ENCODE assay signal across 28 cellular contexts in the genomic region with DNA sequence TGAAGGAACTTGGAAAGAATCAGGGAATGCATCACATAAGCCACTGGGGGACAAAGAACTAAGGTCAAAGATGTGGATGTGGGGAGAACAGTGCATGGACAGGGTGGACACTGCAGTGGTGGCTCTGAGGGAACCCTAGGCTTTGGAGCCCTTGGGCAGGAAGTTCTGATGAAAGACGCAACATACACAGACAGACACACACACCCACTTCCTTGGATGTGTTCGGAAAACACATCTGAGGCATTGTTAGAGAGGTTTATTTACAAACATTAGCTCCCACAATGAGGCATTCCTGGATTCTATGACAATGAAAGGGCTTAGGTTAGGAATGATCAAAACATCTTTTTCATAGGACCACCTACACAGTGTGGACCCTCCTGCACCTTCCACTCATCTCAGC. TPM values are rescaled to one million over a fixed set of nuclear protein-coding genes. Genes with fewer than 3 reads are reported as not detected.
"Had no signal": no experiment of that assay in that cellular context is flagged by ENCODE, and none has a peak within 500 bp of the region (broad histone marks: within the 10 kb centered on the region; RNA-seq: fewer than 3 reads in every experiment).

No MANE protein-coding gene starts in this region.

- H3K36me3 ChIP-seq: cardiac muscle cell, left ventricle myocardium inferior, tibial nerve, uterus had no signal

- H3K36me3 Mint-ChIP-seq: activated naive CD8-positive, alpha-beta T cell; brain had no signal

- ATAC-seq: naive thymus-derived CD4-positive, alpha-beta T cell; stimulated activated naive CD8-positive, alpha-beta T cell treated with anti-CD3 and anti-CD28 coated beads, Interleukin-15, Interleukin-2, amounts not matched to agents 100 U/mL and 50 U/mL, for 24 hours had no signal

- H3K4me3 ChIP-seq: cardiac muscle cell, left ventricle myocardium inferior, tibial nerve, uterus had no signal

- H3K9me3 ChIP-seq: left ventricle myocardium inferior, uterus had no signal

- DNase-seq: activated CD4-positive, alpha-beta T cell treated with anti-CD3 and anti-CD28 coated beads for 48 hours; activated CD4-positive, alpha-beta T cell treated with anti-CD3 and anti-CD28 coated beads, Interleukin-2, amount 50 U/mL, for 48 hours; activated CD8-positive, alpha-beta memory T cell treated with anti-CD3 and anti-CD28 coated beads for 24 hours; activated effector memory CD4-positive, alpha-beta T cell treated with Interleukin-2 at 50 U/mL for 16 hours; activated naive CD4-positive, alpha-beta T cell treated with Interleukin-2 at 50 U/mL for 16 hours; anterior cingulate cortex; cortex of kidney; glutamatergic neuron; islet precursor cell; left ventricle myocardium inferior; naive thymus-derived CD4-positive, alpha-beta T cell; occipital lobe; right cardiac atrium; stimulated activated CD4-positive, alpha-beta T cell treated with anti-CD3 and anti-CD28 coated beads, Interleukin-2, amount 100 ng/mL, for 48 hours; stimulated activated naive CD8-positive, alpha-beta T cell treated with anti-CD3 and anti-CD28 coated beads, Interleukin-15, Interleukin-2, amounts not matched to agents 100 U/mL and 50 U/mL, for 24 hours; SW 1271; T-helper 9 cell; uterus had no signal

- H3K4me1 ChIP-seq: tibial nerve, uterus had no signal

- H3K9me3 Mint-ChIP-seq: neural crest cell; T-helper 1 cell treated with Interleukin-12 subunit alpha and Interleukin-12 subunit beta and Interleukin-4 antibody, amounts not matched to agents 30 μg/mL and 1 μg/mL, for 36 hours had no signal

- H3K27me3 Mint-ChIP-seq: activated naive CD8-positive, alpha-beta T cell had no signal

- H3K27me3 ChIP-seq: cardiac muscle cell, tibial nerve, uterus had no signal

- H3K27ac ChIP-seq: cardiac muscle cell, epithelial cell of prostate, left ventricle myocardium inferior, tibial nerve, uterus, VCaP had no signal

- H3K4me3 Mint-ChIP-seq: activated naive CD8-positive, alpha-beta T cell; brain; naive thymus-derived CD4-positive, alpha-beta T cell; neural crest cell; T-helper 1 cell treated with Interleukin-12 subunit alpha and Interleukin-12 subunit beta and Interleukin-4 antibody, amounts not matched to agents 30 μg/mL and 1 μg/mL, for 36 hours had no signal

- H3K27ac Mint-ChIP-seq: activated naive CD8-positive, alpha-beta T cell; T-helper 1 cell treated with Interleukin-12 subunit alpha and Interleukin-12 subunit beta and Interleukin-4 antibody, amounts not matched to agents 30 μg/mL and 1 μg/mL, for 36 hours had no signal

RNA-seq across cellular contexts. Expression of gene METTL24, which starts 6.2 kb away (rescaled TPM):
- total RNA-seq: lung microvascular endothelial cell, pulmonary artery endothelial cell had no signal
- polyA plus RNA-seq: naive thymus-derived CD4-positive, alpha-beta T cell had no signal

RNA-seq across cellular contexts. Expression of gene DDO, which starts 51.0 kb away (rescaled TPM):
- total RNA-seq: neural crest cell had no signal
- polyA plus RNA-seq: naive thymus-derived CD4-positive, alpha-beta T cell had no signal
